Comparison of ENCODE assay signal across 8 cellular contexts in genomic region chr6:118708736-118709135, GRCh38. TPM values are rescaled to one million over a fixed set of nuclear protein-coding genes. Genes with fewer than 3 reads are reported as not detected.
DNase-seq lines count a peak whose midpoint lies in the region; ATAC-seq and TF ChIP-seq lines count a peak whose summit lies in the region.

No MANE protein-coding gene starts in this region.

- H3K4me3 ChIP-seq in HUES48 (ENCODE audit: low read depth, low read length) (peak overlapping the region; percentile 39), coronary artery (peak overlapping the region; percentile 68), osteoblast (ENCODE audit: insufficient read depth, low read length) (peak overlapping the region; percentile 65)

- H3K9me3 ChIP-seq in HUES48 (ENCODE audit: control insufficient read depth, insufficient read depth, low read length) (no peaks in the 10 kb centered on the region), osteoblast (ENCODE audit: low read depth, low read length) (no peaks in the 10 kb centered on the region)

- DNase-seq in coronary artery (ENCODE audit: low spot score) (no peak), osteoblast (ENCODE audit: insufficient read length, low spot score, missing footprints) (peak; percentile 32), germinal center (ENCODE audit: low spot score) (no peak), retina (no peak), NCI-H1436 (lab: John Stamatoyannopoulos, UW) (no peak)

- no peak overlapping the region for H3K9ac ChIP-seq in HUES48 (ENCODE audit: low read depth, low read length)

- H3K36me3 ChIP-seq in HUES48 (ENCODE audit: control insufficient read depth, insufficient read depth, low read length) (no peaks in the 10 kb centered on the region), osteoblast (ENCODE audit: insufficient read depth, low read length) (no peaks in the 10 kb centered on the region)

- peak overlapping the region; percentile 87 for H3K4me2 ChIP-seq in osteoblast (ENCODE audit: insufficient read depth, low read length)

- peaks cover 42% of the 10 kb centered on the region for H3K4me1 ChIP-seq in HUES48 (ENCODE audit: control insufficient read depth, insufficient read depth, low read length)
- peaks cover 72% of the 10 kb centered on the region for H3K4me1 ChIP-seq in osteoblast (ENCODE audit: insufficient read depth, low read length)

- no peak for TF ChIP-seq CTCF in coronary artery (IDR thresholded peaks at IDR 0.05)
- TF ChIP-seq CTCF in osteoblast (IDR thresholded peaks at IDR 0.05; ENCODE audit: extremely low read depth, low read depth, low read length) = no peak

- ATAC-seq in GM18868 (IDR thresholded peaks at IDR 0.05; ENCODE audit: unreplicated experiment) = peak; percentile 2
- no peak for ATAC-seq in GM21786 (IDR thresholded peaks at IDR 0.05; ENCODE audit: unreplicated experiment)

- peak overlapping the region; percentile 66 for H2AFZ ChIP-seq in osteoblast (ENCODE audit: low read length)

- H3K27me3 ChIP-seq in HUES48 (ENCODE audit: control insufficient read depth, insufficient read depth, low read length) = no peaks in the 10 kb centered on the region
- H3K27me3 ChIP-seq in osteoblast (ENCODE audit: insufficient read depth, low read length) = no peaks in the 10 kb centered on the region

- no peaks in the 10 kb centered on the region for H3K79me2 ChIP-seq in osteoblast (ENCODE audit: insufficient read depth, low read length)

- H4K20me1 ChIP-seq in osteoblast (ENCODE audit: insufficient read depth, low read length) = no peaks in the 10 kb centered on the region

- H3K27ac ChIP-seq in HUES48 (ENCODE audit: low read depth, low read length) (no peak overlapping the region), coronary artery (peak overlapping the region; percentile 57 to 76), osteoblast (ENCODE audit: low read depth, low read length) (peak overlapping the region; percentile 96)

RNA-seq across cellular contexts. Expression of gene CEP85L, which starts 57.3 kb away (rescaled TPM):
- 15.2 and 15.3 TPM in 2 replicates for total RNA-seq in osteoblast
